9 cellular contexts compared by ENCODE assay signal in the genomic region with DNA sequence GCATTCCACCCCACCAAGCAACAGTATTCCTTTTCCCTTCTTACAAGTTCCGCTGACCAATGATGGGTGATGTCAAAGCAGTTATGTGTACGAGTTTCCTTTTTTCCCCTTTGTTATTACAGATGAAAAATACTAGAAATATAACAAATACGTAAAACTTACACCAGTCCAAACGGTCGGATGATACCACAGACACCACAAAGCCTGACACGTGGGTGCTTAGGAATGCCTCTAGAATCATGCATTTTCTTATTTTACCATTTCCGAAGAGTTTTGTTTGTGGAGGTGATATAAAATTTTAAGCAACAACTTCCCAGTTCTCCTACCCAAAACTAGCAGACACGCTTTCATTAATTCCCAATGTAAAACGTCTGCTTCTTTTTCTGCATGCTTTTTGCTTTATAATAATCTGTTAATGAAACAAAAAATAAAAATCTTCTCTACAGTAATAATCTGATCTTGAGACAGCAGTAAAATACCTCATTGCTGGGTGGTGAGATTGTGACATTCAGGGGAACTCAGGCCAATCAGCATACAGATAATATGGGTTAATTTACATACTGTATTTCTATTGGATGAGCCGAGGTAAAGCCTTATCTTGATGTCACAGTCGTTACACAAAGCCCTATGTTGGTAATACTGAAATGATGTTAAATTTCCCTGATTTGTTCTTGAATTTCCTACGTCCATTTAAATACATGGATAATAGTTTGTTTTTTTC. TPM values are rescaled to one million over a fixed set of nuclear protein-coding genes. Genes with fewer than 3 reads are reported as not detected.
DNase-seq lines count a peak whose midpoint lies in the region; ATAC-seq, FAIRE-seq and TF ChIP-seq lines count a peak whose summit lies in the region.
"Had no signal": no experiment of that assay in that cellular context is flagged by ENCODE, and none has a peak within 500 bp of the region (broad histone marks: within the 10 kb centered on the region; RNA-seq: fewer than 3 reads in every experiment).

No MANE protein-coding gene starts in this region.

- H3K27ac ChIP-seq in CD4-positive, alpha-beta T cell (ENCODE audit: low read depth, low read length), result no peak overlapping the region
- H3K27ac ChIP-seq in small intestine (ENCODE audit: low read depth in 1 of 2, low read length in 1 of 2), result no peak overlapping the region

- CTCF ChIA-PET in CD4-positive, alpha-beta T cell (lab: Charles Lee), result no interaction called here
- CTCF ChIA-PET in WTC11 (lab: Charles Lee), result interaction anchor here (1.7 kb wide), 1 partner anchor 72 kb away, joined by 10 read pairs; no protein-coding TSS in a partner anchor

- no peaks in the 10 kb centered on the region for H3K9me3 Mint-ChIP-seq in CD4-positive, alpha-beta T cell
- H3K9me3 Mint-ChIP-seq in WTC11, result no peaks in the 10 kb centered on the region

- no peak overlapping the region for H3K27ac Mint-ChIP-seq in CD4-positive, alpha-beta T cell
- H3K27ac Mint-ChIP-seq in WTC11, result no peak overlapping the region

- no peak for TF ChIP-seq CTCF in CD4-positive, alpha-beta T cell (IDR thresholded peaks at IDR 0.05)
- TF ChIP-seq CTCF in WTC11 (IDR thresholded peaks at IDR 0.05), result no peak

- POLR2A ChIA-PET in CD4-positive, alpha-beta T cell (lab: Charles Lee), result no interaction called here
- POLR2A ChIA-PET in WTC11 (lab: Charles Lee), result interaction anchor here (0.6 to 1.5 kb wide), 4 partner anchors 11 to 293 kb away, joined by 3 to 8 read pairs (median 6); a partner anchor contains a TSS

- WGBS in small intestine, 3 donors, result 42 to 61% (median 56%) methylated on average over 12 of the region's 12 CpGs

- FAIRE-seq in small intestine (lab: Jason Lieb, UNC), result no peak

- H3K4me3 Mint-ChIP-seq in CD4-positive, alpha-beta T cell, result peak overlapping the region; percentile 39
- H3K4me3 Mint-ChIP-seq in WTC11, result peak overlapping the region; percentile 76

- H3K4me1 ChIP-seq in small intestine (ENCODE audit: control insufficient read depth in 2 of 2, insufficient read depth in 1 of 2, low read depth in 1 of 2, low read length in 1 of 2), result peaks cover 0 to 2% of the 10 kb centered on the region in 2 donors
- H3K4me1 ChIP-seq: HAP-1 had no signal

- H3K27me3 ChIP-seq in CD4-positive, alpha-beta T cell (ENCODE audit: control insufficient read depth, insufficient read depth, low read length), result peaks cover 57% of the 10 kb centered on the region
- peaks cover 0 to 6% of the 10 kb centered on the region in 2 donors for H3K27me3 ChIP-seq in small intestine (ENCODE audit: control insufficient read depth in 2 of 2, insufficient read depth in 2 of 2, low read length in 2 of 2)

- no peaks in the 10 kb centered on the region for H3K9me3 ChIP-seq in CD4-positive, alpha-beta T cell (ENCODE audit: control insufficient read depth, low read length)
- H3K9me3 ChIP-seq in small intestine (ENCODE audit: control insufficient read depth, low read depth), result no peaks in the 10 kb centered on the region
- H3K9me3 ChIP-seq: HAP-1 had no signal

- H3K27me3 Mint-ChIP-seq in CD4-positive, alpha-beta T cell, result peaks cover 69% of the 10 kb centered on the region
- H3K27me3 Mint-ChIP-seq in WTC11 (ENCODE audit: low read depth), result peaks cover 48% of the 10 kb centered on the region

- no peaks in the 10 kb centered on the region for H3K36me3 Mint-ChIP-seq in CD4-positive, alpha-beta T cell (ENCODE audit: low read depth)
- no peaks in the 10 kb centered on the region for H3K36me3 Mint-ChIP-seq in WTC11

- no peak for DNase-seq in CD4-positive, alpha-beta T cell
- peak; percentile 37 for DNase-seq in Jurkat, Clone E6-1 (ENCODE audit: low read depth, low spot score)
- DNase-seq in WTC11 (ENCODE audit: low spot score) (no peak), left ventricle myocardium superior (no peak), small intestine (peak; percentile 5)

- H3K4me1 Mint-ChIP-seq in CD4-positive, alpha-beta T cell (ENCODE audit: low read depth), result peaks cover 12% of the 10 kb centered on the region
- H3K4me1 Mint-ChIP-seq in WTC11, result peaks cover 18% of the 10 kb centered on the region

- intact Hi-C loops in CD4-positive, alpha-beta T cell (cut with DNase I, micrococcal nuclease), result no loop called here
- intact Hi-C loops in left ventricle myocardium superior (cut with micrococcal nuclease), result no loop called here

- no peak overlapping the region for H3K4me3 ChIP-seq in Jurkat, Clone E6-1 (ENCODE audit: low read length)
- H3K4me3 ChIP-seq in small intestine (ENCODE audit: low read depth in 1 of 2, low read length in 2 of 2), result no peak overlapping the region

- peak; percentile 64 for ATAC-seq in CD4-positive, alpha-beta T cell (ENCODE audit: poor library complexity)
- ATAC-seq in WTC11 (peak; percentile 72), left ventricle myocardium superior (peak; percentile 67), HG02610 (IDR thresholded peaks at IDR 0.05; ENCODE audit: unreplicated experiment) (no peak), HG03520 (IDR thresholded peaks at IDR 0.05; ENCODE audit: unreplicated experiment) (no peak), HG03432 (IDR thresholded peaks at IDR 0.05; ENCODE audit: unreplicated experiment) (no peak)

- no peaks in the 10 kb centered on the region for H3K36me3 ChIP-seq in small intestine (ENCODE audit: control insufficient read depth in 2 of 2, insufficient read depth in 2 of 2, low read length in 2 of 2)
- H3K36me3 ChIP-seq: HAP-1 had no signal

TF ChIP-seq in WTC11, 78 proteins besides CTCF, POLR2A, EP300 and RAD21 (continues in another document):
- TF ChIP-seq, protein P1, sequence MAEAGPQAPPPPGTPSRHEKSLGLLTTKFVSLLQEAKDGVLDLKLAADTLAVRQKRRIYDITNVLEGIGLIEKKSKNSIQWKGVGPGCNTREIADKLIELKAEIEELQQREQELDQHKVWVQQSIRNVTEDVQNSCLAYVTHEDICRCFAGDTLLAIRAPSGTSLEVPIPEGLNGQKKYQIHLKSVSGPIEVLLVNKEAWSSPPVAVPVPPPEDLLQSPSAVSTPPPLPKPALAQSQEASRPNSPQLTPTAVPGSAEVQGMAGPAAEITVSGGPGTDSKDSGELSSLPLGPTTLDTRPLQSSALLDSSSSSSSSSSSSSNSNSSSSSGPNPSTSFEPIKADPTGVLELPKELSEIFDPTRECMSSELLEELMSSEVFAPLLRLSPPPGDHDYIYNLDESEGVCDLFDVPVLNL (CRISPR knock-in tag; IDR thresholded peaks at IDR 0.05; ENCODE audit: borderline replicate concordance, low read depth), result no peak
- TF ChIP-seq CBFB (CRISPR knock-in tag; IDR thresholded peaks at IDR 0.05; ENCODE audit: low read depth) (no peak), SP1 (CRISPR knock-in tag; conservative IDR thresholded peaks at IDR 0.05) (no peak), ZNF138 (CRISPR knock-in tag; conservative IDR thresholded peaks at IDR 0.05) (no peak), NR2C2 (CRISPR knock-in tag; IDR thresholded peaks at IDR 0.05) (no peak), PRRX2 (CRISPR knock-in tag; IDR thresholded peaks at IDR 0.05) (no peak), FOXP4 (CRISPR knock-in tag; IDR thresholded peaks at IDR 0.05) (no peak), NR3C1 (CRISPR knock-in tag; conservative IDR thresholded peaks at IDR 0.05; ENCODE audit: low read depth) (no peak), CREB1 (CRISPR knock-in tag; IDR thresholded peaks at IDR 0.05) (no peak), ZNF423 (CRISPR knock-in tag; IDR thresholded peaks at IDR 0.05) (no peak), SOX15 (CRISPR knock-in tag; IDR thresholded peaks at IDR 0.05) (no peak)
- TF ChIP-seq, protein P2, sequence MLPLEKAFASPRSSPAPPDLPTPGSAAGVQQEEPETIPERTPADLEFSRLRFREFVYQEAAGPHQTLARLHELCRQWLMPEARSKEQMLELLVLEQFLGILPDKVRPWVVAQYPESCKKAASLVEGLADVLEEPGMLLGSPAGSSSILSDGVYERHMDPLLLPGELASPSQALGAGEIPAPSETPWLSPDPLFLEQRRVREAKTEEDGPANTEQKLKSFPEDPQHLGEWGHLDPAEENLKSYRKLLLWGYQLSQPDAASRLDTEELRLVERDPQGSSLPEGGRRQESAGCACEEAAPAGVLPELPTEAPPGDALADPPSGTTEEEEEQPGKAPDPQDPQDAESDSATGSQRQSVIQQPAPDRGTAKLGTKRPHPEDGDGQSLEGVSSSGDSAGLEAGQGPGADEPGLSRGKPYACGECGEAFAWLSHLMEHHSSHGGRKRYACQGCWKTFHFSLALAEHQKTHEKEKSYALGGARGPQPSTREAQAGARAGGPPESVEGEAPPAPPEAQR (CRISPR knock-in tag; IDR thresholded peaks at IDR 0.05), result no peak
- TF ChIP-seq, protein P3, sequence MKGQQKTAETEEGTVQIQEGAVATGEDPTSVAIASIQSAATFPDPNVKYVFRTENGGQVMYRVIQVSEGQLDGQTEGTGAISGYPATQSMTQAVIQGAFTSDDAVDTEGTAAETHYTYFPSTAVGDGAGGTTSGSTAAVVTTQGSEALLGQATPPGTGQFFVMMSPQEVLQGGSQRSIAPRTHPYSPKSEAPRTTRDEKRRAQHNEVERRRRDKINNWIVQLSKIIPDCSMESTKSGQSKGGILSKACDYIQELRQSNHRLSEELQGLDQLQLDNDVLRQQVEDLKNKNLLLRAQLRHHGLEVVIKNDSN (CRISPR knock-in tag; IDR thresholded peaks at IDR 0.05), result no peak

RNA-seq across cellular contexts. Expression of gene GPR85, which starts 0.8 kb away (rescaled TPM):
- total RNA-seq in CD4-positive, alpha-beta T cell, result not detected
- 0.39 TPM for polyA plus RNA-seq in Jurkat, Clone E6-1 (2012; ENCODE audit: insufficient read depth, insufficient read length)
- 0.09 to 0.34 TPM (median 0.09 TPM) in 3 replicates for total RNA-seq in WTC11 (2021)
- 0.69 TPM for total RNA-seq in left ventricle myocardium superior
- polyA plus RNA-seq in small intestine, result under 1 TPM in 2 of 3 donors, not detected in 1; under 0.01 to 0.67 TPM

RNA-seq across cellular contexts. Expression of gene SMIM30, which starts 30.9 kb away (rescaled TPM):
- 1 to 10 TPM; 2.7 to 3.5 TPM for total RNA-seq in CD4-positive, alpha-beta T cell
- 30.7 TPM for polyA plus RNA-seq in Jurkat, Clone E6-1 (2012; ENCODE audit: insufficient read depth, insufficient read length)
- total RNA-seq in WTC11 (2021) (44.8 to 47.9 TPM (median 47.2 TPM) in 3 replicates), left ventricle myocardium superior (114 TPM)
- 10 to 100 TPM; 48.9 to 76.5 (median 55.1) TPM for polyA plus RNA-seq in small intestine

Comparison
In these comparisons a context has a peak if more than half of its experiments do, and no peak if none do; other contexts are left out.
1. ATAC-seq: peak in CD4-positive, alpha-beta T cell (single experiment), WTC11 (single experiment) and left ventricle myocardium superior (single experiment); none in HG02610 (single experiment), HG03520 (single experiment) and HG03432 (single experiment).
2. DNase-seq: peak in Jurkat, Clone E6-1 (single experiment) and small intestine (single experiment); none in CD4-positive, alpha-beta T cell (0 of 10), WTC11 (single experiment) and left ventricle myocardium superior (single experiment).
3. RNA of gene SMIM30, which starts 30.9 kb away (total RNA-seq): 114 TPM in left ventricle myocardium superior (single experiment) and 44.8 to 47.9 TPM in WTC11; 2.7 to 3.5 TPM in CD4-positive, alpha-beta T cell; every median in the first group is over 10 times any median in the second.